ENCODE assay signal across 18 cellular contexts in the genomic region with DNA sequence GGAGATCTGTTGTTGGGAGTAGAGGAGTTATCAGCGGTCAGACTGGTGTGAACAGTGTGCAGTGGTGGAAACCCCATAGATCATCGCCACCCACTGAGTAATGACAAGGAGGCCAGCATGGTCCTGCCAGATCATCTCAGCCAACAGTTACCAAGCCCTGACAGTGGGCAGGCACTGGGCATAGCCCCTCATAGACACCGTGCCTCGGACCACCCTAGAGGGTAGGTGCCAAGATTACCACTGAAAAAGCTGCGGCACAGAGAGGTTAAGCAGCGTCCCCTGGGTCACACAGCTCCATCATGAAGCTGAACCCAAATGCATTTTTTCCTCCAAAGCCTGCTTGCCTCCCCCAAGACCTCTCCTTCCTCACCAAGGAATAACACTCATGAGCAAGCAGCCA. TPM values are rescaled to one million over a fixed set of nuclear protein-coding genes. Genes with fewer than 3 reads are reported as not detected.
"Had no signal": no experiment of that assay in that cellular context is flagged by ENCODE, and none has a peak within 500 bp of the region (broad histone marks: within the 10 kb centered on the region; RNA-seq: fewer than 3 reads in every experiment).

No MANE protein-coding gene starts in this region.

- H3K9me3 Mint-ChIP-seq: activated CD4-positive, alpha-beta memory T cell treated with anti-CD3 and anti-CD28 coated beads for 36 hours; central memory CD8-positive, alpha-beta T cell; natural killer cell; T-cell had no signal

- H3K27ac Mint-ChIP-seq: activated CD4-positive, alpha-beta memory T cell treated with anti-CD3 and anti-CD28 coated beads for 36 hours; natural killer cell had no signal

- H3K9me3 ChIP-seq: stomach had no signal

- DNase-seq: activated CD4-positive, alpha-beta memory T cell treated with anti-CD3 and anti-CD28 coated beads for 36 hours; activated CD4-positive, alpha-beta T cell treated with anti-CD3 and anti-CD28 coated beads for 1 hour; activated naive CD4-positive, alpha-beta T cell; activated T-cell treated with anti-CD3 and anti-CD28 coated beads, Interleukin-2, amount 50 U/mL, for 48 hours; erythroblast; natural killer cell; stomach; T-cell; T1000 had no signal

- H3K4me3 ChIP-seq: SK-N-MC, stomach had no signal

- H3K4me1 Mint-ChIP-seq: central memory CD8-positive, alpha-beta T cell; T-cell had no signal

- H3K4me3 Mint-ChIP-seq: activated CD4-positive, alpha-beta memory T cell treated with anti-CD3 and anti-CD28 coated beads for 36 hours; central memory CD8-positive, alpha-beta T cell; natural killer cell; T-cell had no signal

- ATAC-seq: left lobe of liver, natural killer cell, T-cell had no signal

- H3K36me3 Mint-ChIP-seq: activated CD4-positive, alpha-beta memory T cell treated with anti-CD3 and anti-CD28 coated beads for 36 hours; natural killer cell; T-cell had no signal

- H3K27ac ChIP-seq: SK-N-MC, stomach had no signal

- H3K36me3 ChIP-seq: stomach had no signal

RNA-seq across cellular contexts. Expression of a gene that starts 21.5 kb away (rescaled TPM):
- total RNA-seq: activated CD4-positive, alpha-beta memory T cell treated with anti-CD3 and anti-CD28 coated beads for 36 hours; glomerular endothelial cell; natural killer cell; osteocyte; T-cell had no signal

RNA-seq across cellular contexts. Expression of a gene that starts 41.7 kb away (rescaled TPM):
- total RNA-seq: activated CD4-positive, alpha-beta memory T cell treated with anti-CD3 and anti-CD28 coated beads for 36 hours; glomerular endothelial cell; left lobe of liver; mucosa of gallbladder; natural killer cell; osteocyte; skeletal muscle tissue; stomach; T-cell had no signal
- polyA plus RNA-seq: adipose tissue, stomach, thymus had no signal
